Comparison of ENCODE assay signal across 8 cellular contexts in the genomic region with DNA sequence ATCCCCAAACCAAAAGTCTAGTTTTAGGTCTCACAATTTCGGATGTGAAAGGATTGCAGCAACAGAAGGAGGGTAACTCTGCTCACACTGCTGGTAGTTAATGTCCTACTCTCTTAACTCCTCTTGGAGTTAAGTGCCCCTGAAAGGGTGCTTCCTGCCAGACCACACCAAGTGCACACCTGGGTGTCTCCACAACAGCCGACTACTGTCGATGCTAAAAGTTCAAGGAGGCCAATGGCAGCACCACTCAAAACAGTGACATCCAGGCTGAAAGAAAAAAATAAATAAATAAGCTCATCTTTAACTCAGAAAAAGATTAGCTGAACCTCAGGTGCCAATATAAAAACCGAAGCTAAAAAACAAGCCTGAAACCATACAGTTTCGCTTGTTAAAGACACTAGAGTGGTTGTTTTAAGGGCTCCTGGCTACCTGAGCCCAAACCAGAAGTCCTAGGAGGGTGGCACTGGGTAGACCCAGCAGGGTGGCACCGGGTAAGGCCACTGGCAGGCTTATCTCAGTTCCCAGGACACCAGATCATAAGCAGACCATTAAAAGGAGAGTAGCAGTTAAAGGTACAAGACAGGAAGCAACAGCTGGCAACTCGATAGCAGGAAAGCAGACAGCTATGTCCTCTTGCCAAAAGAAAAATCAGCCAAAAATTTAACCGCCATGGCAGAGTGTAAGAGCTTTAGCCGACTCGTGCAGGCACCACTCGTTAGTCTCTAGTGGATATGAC. TPM values are rescaled to one million over a fixed set of nuclear protein-coding genes. Genes with fewer than 3 reads are reported as not detected.
A peak's percentile ranks its signal among the peaks of the same experiment; 100 is the strongest.
DNase-seq lines count a peak whose midpoint lies in the region; ATAC-seq and TF ChIP-seq lines count a peak whose summit lies in the region.

No MANE protein-coding gene starts in this region.

- H3K4me2 ChIP-seq in mesenchymal stem cell (ENCODE audit: low read length, poor library complexity, severe bottlenecking): no peak overlapping the region

- no peak overlapping the region for H2AK5ac ChIP-seq in mesenchymal stem cell (ENCODE audit: low read length, severe bottlenecking)

- peak overlapping the region in 5 of 7 donors; percentile 16 to 86 (median 67) for H3K27ac Mint-ChIP-seq in CD14-positive monocyte
- H3K27ac Mint-ChIP-seq in activated T-helper 17 cell treated with anti-CD3 and anti-CD28 coated beads, Interleukin-2, amount 50 U/mL, for 72 hours: peak overlapping the region; percentile 13

- peaks cover 32% of the 10 kb centered on the region for H3K4me1 ChIP-seq in mesenchymal stem cell (ENCODE audit: control insufficient read depth, insufficient read depth, low read depth, low read length)

- intact Hi-C loops in CD14-positive monocyte (cut with micrococcal nuclease): no loop called here

- no peak overlapping the region for H2BK15ac ChIP-seq in mesenchymal stem cell (ENCODE audit: low read depth, poor library complexity, severe bottlenecking)

- peak overlapping the region; percentile 35 for H3K9ac ChIP-seq in mesenchymal stem cell (ENCODE audit: low read length)

- H3K9me3 Mint-ChIP-seq in CD14-positive monocyte: no peaks in the 10 kb centered on the region
- H3K9me3 Mint-ChIP-seq in activated T-helper 17 cell treated with anti-CD3 and anti-CD28 coated beads, Interleukin-2, amount 50 U/mL, for 72 hours: no peaks in the 10 kb centered on the region

- no peak overlapping the region for H3K14ac ChIP-seq in mesenchymal stem cell (ENCODE audit: low read length in 2 of 2)

- H4K91ac ChIP-seq in mesenchymal stem cell (ENCODE audit: low read length): no peak overlapping the region

- H3K27me3 ChIP-seq in mesenchymal stem cell (ENCODE audit: control insufficient read depth in 1 of 2, insufficient read depth in 1 of 2, low read length in 2 of 2): no peaks in the 10 kb centered on the region

- H4K8ac ChIP-seq in mesenchymal stem cell (ENCODE audit: low read length): no peak overlapping the region

- CTCF ChIA-PET in HEK293T (lab: Yijun Ruan, JAX): no interaction called here

- POLR2A ChIA-PET in HEK293T (lab: Yijun Ruan, JAX): interaction anchor here (1.2 kb wide), 1 partner anchor 86 kb away, joined by 3 read pairs; no protein-coding TSS in a partner anchor

- H3K18ac ChIP-seq in mesenchymal stem cell (ENCODE audit: low read depth in 1 of 2, low read length in 2 of 2): no peak overlapping the region

- no peak overlapping the region for H2BK12ac ChIP-seq in mesenchymal stem cell (ENCODE audit: low read length in 2 of 2)

- 89% methylated on average over 10 of the region's 11 CpGs for WGBS in mesenchymal stem cell

- no peaks in the 10 kb centered on the region for H3K27me3 Mint-ChIP-seq in CD14-positive monocyte (ENCODE audit: low read depth in 3 of 3)
- no peaks in the 10 kb centered on the region for H3K27me3 Mint-ChIP-seq in activated T-helper 17 cell treated with anti-CD3 and anti-CD28 coated beads, Interleukin-2, amount 50 U/mL, for 72 hours

- no peak for DNase-seq in CD14-positive monocyte (ENCODE audit: low spot score)
- DNase-seq in HEK293T (ENCODE audit: extremely low spot score): no peak
- DNase-seq in mesenchymal stem cell: no peak
- no peak for DNase-seq in nucleus accumbens (lab: John Stamatoyannopoulos, UW)
- DNase-seq in SW 1271 (lab: John Stamatoyannopoulos, UW): no peak
- DNase-seq in LoVo (ENCODE audit: low spot score): no peak

- TF ChIP-seq CTCF in CD14-positive monocyte (IDR thresholded peaks at IDR 0.05): no peak

- H3K4me3 ChIP-seq in mesenchymal stem cell (ENCODE audit: insufficient read depth in 1 of 2, low read depth in 1 of 2, low read length in 2 of 2): peak overlapping the region in 1 of 2 experiments; percentile 38

- peaks cover 3 to 10% of the 10 kb centered on the region in 2 experiments for H3K36me3 ChIP-seq in mesenchymal stem cell (ENCODE audit: control insufficient read depth in 1 of 2, insufficient read depth in 2 of 2, low read depth in 1 of 2, low read length in 2 of 2)

- H2BK5ac ChIP-seq in mesenchymal stem cell (ENCODE audit: low read depth, low read length, poor library complexity, severe bottlenecking): no peak overlapping the region

- no peaks in the 10 kb centered on the region for H3K9me3 ChIP-seq in mesenchymal stem cell (ENCODE audit: control insufficient read depth, low read length)

- peak overlapping the region in 1 of 2 experiments; percentile 23 for H3K23ac ChIP-seq in mesenchymal stem cell (ENCODE audit: low read length in 2 of 2)

- no peak overlapping the region for H3K4ac ChIP-seq in mesenchymal stem cell (ENCODE audit: low read depth in 1 of 2, low read length in 2 of 2)

- H3K79me1 ChIP-seq in mesenchymal stem cell (replicated peaks; ENCODE audit: low read length, poor library complexity, severe bottlenecking): no peaks in the 10 kb centered on the region

- no peak overlapping the region for H3K27ac ChIP-seq in mesenchymal stem cell (ENCODE audit: low read length, poor library complexity, severe bottlenecking)

- no peak overlapping the region for H2AFZ ChIP-seq in mesenchymal stem cell (ENCODE audit: low read depth, low read length)

- peak; percentile 9 for ATAC-seq in activated T-helper 17 cell treated with anti-CD3 and anti-CD28 coated beads, Interleukin-2, amount 50 U/mL, for 72 hours (replicated peaks)
- no peak for ATAC-seq in GM21515 (IDR thresholded peaks at IDR 0.05; ENCODE audit: unreplicated experiment)

- H3K36me3 Mint-ChIP-seq in CD14-positive monocyte: peaks cover 12 to 29% of the 10 kb centered on the region in 2 donors
- peaks cover 33% of the 10 kb centered on the region for H3K36me3 Mint-ChIP-seq in activated T-helper 17 cell treated with anti-CD3 and anti-CD28 coated beads, Interleukin-2, amount 50 U/mL, for 72 hours (ENCODE audit: low read depth)

- no peak overlapping the region for H2BK120ac ChIP-seq in mesenchymal stem cell (ENCODE audit: low read depth, low read length)

- no peak overlapping the region for H3K4me3 Mint-ChIP-seq in CD14-positive monocyte
- peak overlapping the region; percentile 80 for H3K4me3 Mint-ChIP-seq in activated T-helper 17 cell treated with anti-CD3 and anti-CD28 coated beads, Interleukin-2, amount 50 U/mL, for 72 hours

- peaks cover 80% of the 10 kb centered on the region for H3K4me1 Mint-ChIP-seq in CD14-positive monocyte
- peaks cover 69% of the 10 kb centered on the region for H3K4me1 Mint-ChIP-seq in activated T-helper 17 cell treated with anti-CD3 and anti-CD28 coated beads, Interleukin-2, amount 50 U/mL, for 72 hours

TF ChIP-seq in HEK293T, 16 proteins besides CTCF, POLR2A, EP300 and RAD21:
- TF ChIP-seq ELF4 (IDR thresholded peaks at IDR 0.05) (no peak), ZNF384 (IDR thresholded peaks at IDR 0.05) (0 out of 2 replicates have a peak, but pooled peaks have one; percentile 39)
TF ChIP-seq in HEK293T: peak in this region for 1.

RNA-seq across cellular contexts. Expression of a gene that starts 39.3 kb away (rescaled TPM):
- polyA plus RNA-seq in CD14-positive monocyte: 1 to 10 TPM; 3.7 to 4.2 TPM
- total RNA-seq in activated T-helper 17 cell treated with anti-CD3 and anti-CD28 coated beads, Interleukin-2, amount 50 U/mL, for 72 hours: 10 to 100 TPM; 90.4 to 96.7 TPM
- polyA plus RNA-seq in mesenchymal stem cell (2013, experiment 1 of 2): 59.9 TPM
- polyA plus RNA-seq in mesenchymal stem cell (2013, experiment 2 of 2): 57.1 TPM
